22 cellular contexts compared by ENCODE assay signal in genomic region chr16:71524566-71525553, GRCh38. TPM values are rescaled to one million over a fixed set of nuclear protein-coding genes. Genes with fewer than 3 reads are reported as not detected.
DNase-seq lines count a peak whose midpoint lies in the region; ATAC-seq, FAIRE-seq and TF ChIP-seq lines count a peak whose summit lies in the region.
"Had no signal": no experiment of that assay in that cellular context is flagged by ENCODE, and none has a peak within 500 bp of the region (broad histone marks: within the 10 kb centered on the region; RNA-seq: fewer than 3 reads in every experiment).

No MANE protein-coding gene starts in this region.

- peaks cover 4% of the 10 kb centered on the region for H3K27me3 Mint-ChIP-seq in glutamatergic neuron (ENCODE audit: unreplicated experiment)

- no peak overlapping the region for H3K27ac ChIP-seq in OCI-LY7 (ENCODE audit: low read depth, low read length, poor library complexity, severe bottlenecking)
- no peak overlapping the region for H3K27ac ChIP-seq in gastrocnemius medialis
- H3K27ac ChIP-seq: A549; BLaER1 treated with 17β-estradiol and CSF1 and Interleukin-3, amounts not matched to agents 10 nM and 100 nM; left ventricle myocardium inferior; right lobe of liver; transverse colon had no signal

- peak; percentile 77 for FAIRE-seq in A204.1 (lab: Jason Lieb, UNC)
- FAIRE-seq: A549, endothelial cell of umbilical vein, G401.6 had no signal

- CTCF ChIA-PET in OCI-LY7 (lab: Charles Lee; ENCODE audit: unreplicated experiment) = no interaction called here

- H3K4me1 ChIP-seq in OCI-LY7 (ENCODE audit: insufficient read depth, low read length, poor library complexity, severe bottlenecking) (peaks cover 26% of the 10 kb centered on the region), gastrocnemius medialis (no peaks in the 10 kb centered on the region)
- H3K4me1 ChIP-seq: right lobe of liver, transverse colon had no signal

- H3K4me2 ChIP-seq in OCI-LY7 (ENCODE audit: low read length) = no peak overlapping the region

- peak overlapping the region; percentile 73; the same call in 1 of the 2 replicates for H2AFZ ChIP-seq in OCI-LY7 (ENCODE audit: low read length)

- BruUV-seq in OCI-LY7 (replicated peaks; lab: Mats Ljungman, UMichigan) = no TSS peak

- H3K9me3 Mint-ChIP-seq in glutamatergic neuron (ENCODE audit: unreplicated experiment) = peaks cover 3% of the 10 kb centered on the region

- no peaks in the 10 kb centered on the region for H3K79me2 ChIP-seq in OCI-LY7 (ENCODE audit: insufficient read depth, low read depth, low read length)

- no peak for ATAC-seq in gastrocnemius medialis
- ATAC-seq: activated CD8-positive, alpha-beta T cell treated with anti-CD3 and anti-CD28 coated beads, Interleukin-2, amount 10 ng/mL, durations not matched to agents 7 days and 5 days had no signal

- H4K20me1 ChIP-seq in OCI-LY7 (ENCODE audit: insufficient read depth, low read length) = no peaks in the 10 kb centered on the region
- H4K20me1 ChIP-seq: BLaER1 treated with 17β-estradiol and CSF1 and Interleukin-3, amounts not matched to agents 10 nM and 100 nM had no signal

- in situ Hi-C loops in gastrocnemius medialis (cut with MboI; ENCODE audit: low sequenced_read_pairs in 4 of 4) = loop anchor here in 1 of 4 donors (25.0 kb wide), 1 partner anchor 87 kb away; no protein-coding TSS in a partner anchor

- intact Hi-C loops in OCI-LY7 (cut with micrococcal nuclease; ENCODE audit: unreplicated experiment) = no loop called here
- intact Hi-C loops in gastrocnemius medialis (cut with DNase I; ENCODE audit: low total_unique reads) = no loop called here

- H3K27me3 ChIP-seq in gastrocnemius medialis = peaks cover 0 to 17% (median 12%) of the 10 kb centered on the region in 3 donors
- H3K27me3 ChIP-seq: BLaER1 treated with 17β-estradiol and CSF1 and Interleukin-3, amounts not matched to agents 10 nM and 100 nM; right lobe of liver had no signal

- no peak for TF ChIP-seq CTCF in OCI-LY7 (conservative IDR thresholded peaks at IDR 0.05; ENCODE audit: low read length)
- TF ChIP-seq CTCF in glutamatergic neuron (IDR thresholded peaks at IDR 0.05; ENCODE audit: partially characterized antibody, unreplicated experiment) = no peak
- no peak for TF ChIP-seq CTCF in gastrocnemius medialis (IDR thresholded peaks at IDR 0.05 in 4 of 5, conservative IDR thresholded peaks at IDR 0.05 in 1 of 5)

- H3K27ac Mint-ChIP-seq in glutamatergic neuron (ENCODE audit: unreplicated experiment) = no peak overlapping the region
- H3K27ac Mint-ChIP-seq: activated CD8-positive, alpha-beta T cell treated with anti-CD3 and anti-CD28 coated beads, Interleukin-2, amount 10 ng/mL, durations not matched to agents 7 days and 5 days had no signal

- POLR2A ChIA-PET in OCI-LY7 (lab: Charles Lee) = no interaction called here

- peaks cover 4% of the 10 kb centered on the region for H3K4me1 Mint-ChIP-seq in glutamatergic neuron (ENCODE audit: low read depth, unreplicated experiment)

- no peaks in the 10 kb centered on the region for H3K36me3 Mint-ChIP-seq in glutamatergic neuron (ENCODE audit: unreplicated experiment)

- DNase-seq in OCI-LY7 (ENCODE audit: low spot score) (no peak), glutamatergic neuron (no peak), gastrocnemius medialis (no peak), islet precursor cell (no peak)
- DNase-seq: activated CD8-positive, alpha-beta T cell treated with anti-CD3 and anti-CD28 coated beads, Interleukin-2, amount 10 ng/mL, durations not matched to agents 7 days and 5 days; foreskin melanocyte; Karpas-422; left ventricle myocardium inferior; NCI-H1105 treated with DMSO at 0.1 percent for 48 hours; NCI-H526; right lobe of liver; stimulated activated naive CD4-positive, alpha-beta T cell treated with Interleukin-2 at 50 U/mL for 16 hours; transverse colon had no signal

- H3K36me3 ChIP-seq in OCI-LY7 (ENCODE audit: insufficient read depth, low read length) = no peaks in the 10 kb centered on the region
- no peaks in the 10 kb centered on the region for H3K36me3 ChIP-seq in gastrocnemius medialis
- H3K36me3 ChIP-seq: BLaER1 treated with 17β-estradiol and CSF1 and Interleukin-3, amounts not matched to agents 10 nM and 100 nM; left ventricle myocardium inferior; right lobe of liver; transverse colon had no signal

- H3K4me3 Mint-ChIP-seq in glutamatergic neuron (ENCODE audit: unreplicated experiment) = no peak overlapping the region
- H3K4me3 Mint-ChIP-seq: activated CD8-positive, alpha-beta T cell treated with anti-CD3 and anti-CD28 coated beads, Interleukin-2, amount 10 ng/mL, durations not matched to agents 7 days and 5 days had no signal

- H3K4me3 ChIP-seq in OCI-LY7 (ENCODE audit: low read depth, low read length, poor library complexity, severe bottlenecking) = no peak overlapping the region
- peak overlapping the region; percentile 40; the same call in 1 of the 2 replicates for H3K4me3 ChIP-seq in iPS-18c (ENCODE audit: insufficient read depth, low read depth, low read length)
- H3K4me3 ChIP-seq in gastrocnemius medialis = no peak overlapping the region
- H3K4me3 ChIP-seq: A549; BLaER1 treated with 17β-estradiol and CSF1 and Interleukin-3, amounts not matched to agents 10 nM and 100 nM; left ventricle myocardium inferior; right lobe of liver; transverse colon had no signal

- H3K9me3 ChIP-seq in OCI-LY7 (ENCODE audit: low read length) = no peaks in the 10 kb centered on the region
- no peaks in the 10 kb centered on the region for H3K9me3 ChIP-seq in iPS-18c (ENCODE audit: control insufficient read depth, insufficient read depth, low read length)
- H3K9me3 ChIP-seq in gastrocnemius medialis = no peaks in the 10 kb centered on the region
- H3K9me3 ChIP-seq: A549; BLaER1 treated with 17β-estradiol and CSF1 and Interleukin-3, amounts not matched to agents 10 nM and 100 nM; left ventricle myocardium inferior; right lobe of liver; transverse colon had no signal

- H3K9me2 ChIP-seq in OCI-LY7 (ENCODE audit: insufficient read depth, low read length) = no peaks in the 10 kb centered on the region

- no peak for TF ChIP-seq POLR2A in gastrocnemius medialis (IDR thresholded peaks at IDR 0.05)

RNA-seq across cellular contexts. Expression of gene CHST4, which starts 1.4 kb away (rescaled TPM):
- 4.5 and 6.6 TPM in 2 replicates for total RNA-seq in OCI-LY7 (2014; rRNA removed; shearing (Covaris generic))
- total RNA-seq in OCI-LY7 (2022) (0.28 and 0.29 TPM in 2 replicates), glutamatergic neuron (ENCODE audit: unreplicated experiment) (not detected), gastrocnemius medialis (not detected)
- total RNA-seq: activated CD8-positive, alpha-beta T cell treated with anti-CD3 and anti-CD28 coated beads, Interleukin-2, amount 10 ng/mL, durations not matched to agents 7 days and 5 days; endothelial cell of umbilical vein; left ventricle myocardium inferior; osteocyte; SK-MEL-5; T-helper 2 cell treated with Interferon-gamma antibody and Interleukin-4, amounts not matched to agents 100 ng/mL and 5 ng/mL, for 36 hours; transverse colon had no signal

RNA-seq across cellular contexts. Expression of gene ZNF19, which starts 35.7 kb away (rescaled TPM):
- total RNA-seq in OCI-LY7 (2014; rRNA removed; shearing (Covaris generic)) = 3.5 and 3.7 TPM in 2 replicates
- total RNA-seq in OCI-LY7 (2022) = 3.9 and 5.3 TPM in 2 replicates
- total RNA-seq in glutamatergic neuron (ENCODE audit: unreplicated experiment) = 9.3 TPM
- 1 to 10 TPM in 3 of 4 donors, under 1 TPM in 1; 0.65 to 3.3 (median 1.5) TPM for total RNA-seq in gastrocnemius medialis

RNA-seq across cellular contexts. Expression of gene TAT, which starts 52.0 kb away (rescaled TPM):
- not detected in 2 replicates for total RNA-seq in OCI-LY7 (2014; rRNA removed; shearing (Covaris generic))
- total RNA-seq in OCI-LY7 (2022) (not detected in 2 replicates), glutamatergic neuron (ENCODE audit: unreplicated experiment) (not detected), gastrocnemius medialis (1 to 10 TPM in 2 of 4 donors, not detected in 2; 1.9 to 3.7 TPM)
- total RNA-seq: activated CD8-positive, alpha-beta T cell treated with anti-CD3 and anti-CD28 coated beads, Interleukin-2, amount 10 ng/mL, durations not matched to agents 7 days and 5 days; endothelial cell of umbilical vein; left ventricle myocardium inferior; osteocyte; SK-MEL-5; T-helper 2 cell treated with Interferon-gamma antibody and Interleukin-4, amounts not matched to agents 100 ng/mL and 5 ng/mL, for 36 hours had no signal
